ENCODE assay signal across 25 cellular contexts in the genomic region with DNA sequence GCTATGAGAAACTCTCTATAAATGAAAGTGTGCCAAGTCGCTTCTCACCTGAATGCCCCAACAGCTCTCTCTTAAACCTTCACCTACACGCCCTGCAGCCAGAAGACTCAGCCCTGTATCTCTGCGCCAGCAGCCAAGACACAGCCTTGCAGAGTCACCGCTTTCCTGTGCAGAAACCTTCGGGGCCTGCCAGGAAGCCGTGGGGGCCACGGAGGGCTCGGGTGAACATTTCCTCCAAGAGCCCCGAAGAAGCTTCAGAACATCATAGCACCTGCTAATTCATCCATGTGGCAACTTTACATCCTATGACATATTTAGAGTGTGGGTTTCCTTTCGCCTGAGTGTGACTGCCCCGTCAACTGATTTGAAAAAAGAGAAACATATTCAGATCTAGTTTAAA. TPM values are rescaled to one million over a fixed set of nuclear protein-coding genes. Genes with fewer than 3 reads are reported as not detected.
DNase-seq lines count a peak whose midpoint lies in the region; ATAC-seq, FAIRE-seq and TF ChIP-seq lines count a peak whose summit lies in the region.
"Had no signal": no experiment of that assay in that cellular context is flagged by ENCODE, and none has a peak within 500 bp of the region (broad histone marks: within the 10 kb centered on the region; RNA-seq: fewer than 3 reads in every experiment).

No MANE protein-coding gene starts in this region.

- no peak overlapping the region for H3K4me3 ChIP-seq in K562
- H3K4me3 ChIP-seq: hepatocyte, SJCRH30 had no signal

- no peaks in the 10 kb centered on the region for H3K9me1 ChIP-seq in K562 (ENCODE audit: control insufficient read depth, insufficient read depth, low read length)

- no peaks in the 10 kb centered on the region for H3K79me1 ChIP-seq in H9 (ENCODE audit: insufficient read depth, low read depth, low read length, poor library complexity, severe bottlenecking)

- no peak for FAIRE-seq in K562 (lab: Jason Lieb, UNC)
- FAIRE-seq: endometrium, kidney had no signal

- CTCF ChIA-PET in activated naive CD4-positive, alpha-beta T cell treated with anti-CD3 and anti-CD28 coated beads for 36 hours (lab: Charles Lee): interaction anchor here (0.7 to 11.4 kb wide), 7 partner anchors 10 to 718 kb away, joined by 3 to 113 read pairs (median 4); no protein-coding TSS in a partner anchor
- CTCF ChIA-PET in K562 (lab: Yijun Ruan, JAX; ENCODE audit: low intra/inter-chr PET ratio): interaction anchor here (0.5 kb wide), 1 partner anchor 50 kb away, joined by 3 read pairs; no protein-coding TSS in a partner anchor

- no peak overlapping the region for H3K18ac ChIP-seq in H9 (ENCODE audit: insufficient read length, low read depth, low read length)

- H4K5ac ChIP-seq in H9 (ENCODE audit: insufficient read length, low read depth, low read length): no peak overlapping the region

- POLR2A ChIA-PET in K562 (lab: Yijun Ruan, JAX): interaction anchor here (0.6 to 1.1 kb wide), 2 partner anchors 12 to 771 kb away, joined by 3 read pairs; no protein-coding TSS in a partner anchor

- no peak overlapping the region for H2BK12ac ChIP-seq in H9 (ENCODE audit: insufficient read length, low read depth, low read length)

- intact Hi-C loops in activated naive CD4-positive, alpha-beta T cell treated with anti-CD3 and anti-CD28 coated beads for 36 hours (cut with micrococcal nuclease): loop anchor here (1.0 kb wide), 1 partner anchor 10 kb away; no protein-coding TSS in a partner anchor
- intact Hi-C loops in K562 (cut with micrococcal nuclease) (no loop called here), left cardiac atrium (cut with DNase I) (no loop called here)

- H3K9ac ChIP-seq in K562 (ENCODE audit: insufficient read depth in 1 of 2, low read depth in 2 of 2, low read length in 2 of 2) (no peak overlapping the region), H9 (ENCODE audit: extremely low read depth, insufficient read length, low read length) (no peak overlapping the region)

- no peaks in the 10 kb centered on the region for H3K36me3 ChIP-seq in K562 (ENCODE audit: control insufficient read depth, insufficient read depth, low read length)
- H3K36me3 ChIP-seq: SJCRH30 had no signal

- H3K27ac ChIP-seq in K562 (ENCODE audit: extremely low read depth, low read depth, low read length) (no peak overlapping the region), H9 (ENCODE audit: insufficient read length, low read depth, low read length) (no peak overlapping the region)
- H3K27ac ChIP-seq: hepatocyte, HL-60, SJCRH30 had no signal

- H3K14ac ChIP-seq in H9 (ENCODE audit: insufficient read depth, low read length): no peak overlapping the region

- H2BK120ac ChIP-seq in H9 (ENCODE audit: low read depth, low read length, poor library complexity, severe bottlenecking): no peak overlapping the region

- peaks cover 13% of the 10 kb centered on the region for H3K4me1 Mint-ChIP-seq in activated naive CD4-positive, alpha-beta T cell treated with anti-CD3 and anti-CD28 coated beads for 36 hours (ENCODE audit: low read depth)
- H3K4me1 Mint-ChIP-seq in stimulated activated naive CD8-positive, alpha-beta T cell treated with anti-CD3 and anti-CD28 coated beads, Interleukin-15, amount 100 ng/mL, for 72 hours: peaks cover 7% of the 10 kb centered on the region
- peaks cover 1 to 4% of the 10 kb centered on the region in 2 experiments; a peak in 2 of 4 replicates for H3K4me1 Mint-ChIP-seq in H9
- H3K4me1 Mint-ChIP-seq: mesothelial cell of epicardium had no signal

- 0% methylated on average over 11 of the region's 11 CpGs for WGBS in K562 (ENCODE audit: insufficient coverage, low coverage, missing lambda C conversion rate)
- WGBS in H9 (ENCODE audit: extremely low coverage, insufficient read length, low lambda C conversion rate): no CpG with 5 or more reads among the region's 11 CpGs

- ATAC-seq in K562 (peak; percentile 23; the same call in 1 of the 3 replicates), left cardiac atrium (no peak)
- ATAC-seq in stimulated activated naive CD8-positive, alpha-beta T cell treated with anti-CD3 and anti-CD28 coated beads, Interleukin-15, amount 100 ng/mL, for 72 hours: peak; percentile 84
- ATAC-seq: PC-3 had no signal

- H3K56ac ChIP-seq in H9 (ENCODE audit: insufficient read length, low read depth, low read length): no peak overlapping the region

- H3K4me2 ChIP-seq in K562 (ENCODE audit: insufficient read depth, low read length): no peak overlapping the region
- no peak overlapping the region for H3K4me2 ChIP-seq in H9 (ENCODE audit: insufficient read depth, insufficient read length, low read length)
- H3K4me2 ChIP-seq: hepatocyte had no signal

- no peak overlapping the region for H2BK5ac ChIP-seq in H9 (ENCODE audit: insufficient read length, low read length)

- H3K27me3 Mint-ChIP-seq in activated naive CD4-positive, alpha-beta T cell treated with anti-CD3 and anti-CD28 coated beads for 36 hours (ENCODE audit: low read depth): peaks cover 5% of the 10 kb centered on the region
- H3K27me3 Mint-ChIP-seq in stimulated activated naive CD8-positive, alpha-beta T cell treated with anti-CD3 and anti-CD28 coated beads, Interleukin-15, amount 100 ng/mL, for 72 hours: peaks cover 20% of the 10 kb centered on the region
- peaks cover 26% of the 10 kb centered on the region for H3K27me3 Mint-ChIP-seq in H9 (ENCODE audit: low read depth)

- H3K4me3 Mint-ChIP-seq in activated naive CD4-positive, alpha-beta T cell treated with anti-CD3 and anti-CD28 coated beads for 36 hours: peak overlapping the region; percentile 55
- peak overlapping the region; percentile 56 to 68 for H3K4me3 Mint-ChIP-seq in stimulated activated naive CD8-positive, alpha-beta T cell treated with anti-CD3 and anti-CD28 coated beads, Interleukin-15, amount 100 ng/mL, for 72 hours
- H3K4me3 Mint-ChIP-seq in H9: no peak overlapping the region
- H3K4me3 Mint-ChIP-seq: activated B cell treated with CpG ODN at 0.5 μM for 24 hours; mesothelial cell of epicardium; T-helper 2 cell treated with Interferon-gamma antibody and Interleukin-4, amounts not matched to agents 5 μg/mL and 100 μg/mL, for 36 hours had no signal

- no peak overlapping the region for H4K8ac ChIP-seq in H9 (replicated peaks; ENCODE audit: insufficient read length, low read depth, low read length)

- H2BK15ac ChIP-seq in H9 (ENCODE audit: low read depth, low read length): no peak overlapping the region

- peak overlapping the region; percentile 63 for H3K27ac Mint-ChIP-seq in activated naive CD4-positive, alpha-beta T cell treated with anti-CD3 and anti-CD28 coated beads for 36 hours
- peak overlapping the region in 1 of 2 donors; percentile 22 for H3K27ac Mint-ChIP-seq in stimulated activated naive CD8-positive, alpha-beta T cell treated with anti-CD3 and anti-CD28 coated beads, Interleukin-15, amount 100 ng/mL, for 72 hours
- no peak overlapping the region for H3K27ac Mint-ChIP-seq in H9
- H3K27ac Mint-ChIP-seq: activated B cell treated with CpG ODN at 0.5 μM for 24 hours; activated T-helper 2 cell treated with anti-CD3 and anti-CD28 coated beads, Interferon-gamma antibody, Interleukin-2, Interleukin-4, amounts not matched to agents 10 μg/mL and 5 μg/mL and 100 μg/mL, durations not matched to agents 14 hours and 24 hours and 36 hours; mesothelial cell of epicardium; T-helper 2 cell treated with Interferon-gamma antibody and Interleukin-4, amounts not matched to agents 5 μg/mL and 100 μg/mL, for 36 hours had no signal

- no peak for TF ChIP-seq POLR2A in K562 (conservative IDR thresholded peaks at IDR 0.05)

- H3K23me2 ChIP-seq in H9 (ENCODE audit: insufficient read length, low read depth, low read length, poor library complexity, severe bottlenecking): no peaks in the 10 kb centered on the region

- H3K79me2 ChIP-seq in K562 (ENCODE audit: control insufficient read depth, insufficient read depth, low read length): no peaks in the 10 kb centered on the region
- H3K79me2 ChIP-seq in H9 (ENCODE audit: insufficient read depth, low read length): no peaks in the 10 kb centered on the region
- H3K79me2 ChIP-seq: hepatocyte had no signal

- no peak for TF ChIP-seq CTCF in K562 (IDR thresholded peaks at IDR 0.05 in 2 of 3, conservative IDR thresholded peaks at IDR 0.05 in 1 of 3; ENCODE audit: insufficient read depth in 2 of 3, low read depth in 1 of 3, low read length in 3 of 3)
- TF ChIP-seq CTCF in H9 (conservative IDR thresholded peaks at IDR 0.05): no peak

- peak; percentile 72 for DNase-seq in activated naive CD4-positive, alpha-beta T cell treated with anti-CD3 and anti-CD28 coated beads for 36 hours
- no peak for DNase-seq in activated naive CD4-positive, alpha-beta T cell treated with anti-CD3 and anti-CD28 coated beads, Interleukin-2, amount 50 U/mL, for 16 hours
- DNase-seq in Kasumi-1 (lab: John Stamatoyannopoulos, UW): peak; percentile 72 to 83
- DNase-seq in K562 (ENCODE audit: extremely low read depth in 1 of 4, low spot score in 3 of 4): no peak
- peak in 1 of 2 donors; percentile 44 for DNase-seq in stimulated activated naive CD8-positive, alpha-beta T cell treated with anti-CD3 and anti-CD28 coated beads, Interleukin-15, amount 100 ng/mL, for 72 hours
- DNase-seq in NCI-H345 (lab: John Stamatoyannopoulos, UW): no peak
- DNase-seq in H9: no peak
- DNase-seq in left cardiac atrium: no peak
- DNase-seq: activated B cell treated with CpG ODN at 0.5 μM for 24 hours; Calu3; KBM-7; kidney; NCI-H1048; NCI-H526; PC-3; retina; SJCRH30; stimulated activated CD4-positive, alpha-beta T cell treated with anti-CD3 and anti-CD28 coated beads, Interleukin-15, amount 100 ng/mL, for 24 hours; substantia nigra had no signal

- BruUV-seq in K562 (replicated peaks; lab: Mats Ljungman, UMichigan): no TSS peak

- H2AFZ ChIP-seq in K562 (ENCODE audit: low read depth, low read length) (no peak overlapping the region), H9 (ENCODE audit: low read length) (no peak overlapping the region)
- H2AFZ ChIP-seq: hepatocyte had no signal

- TF ChIP-seq RAD21 in K562 (CRISPR knock-in tag; conservative IDR thresholded peaks at IDR 0.05 in 1 of 2, IDR thresholded peaks at IDR 0.05 in 1 of 2): no peak

- H4K20me1 ChIP-seq in K562 (replicated peaks; ENCODE audit: control insufficient read depth, insufficient read depth, low read length) (no peaks in the 10 kb centered on the region), H9 (ENCODE audit: control insufficient read depth, insufficient read depth, insufficient read length) (no peaks in the 10 kb centered on the region)

- H3K36me3 Mint-ChIP-seq in activated naive CD4-positive, alpha-beta T cell treated with anti-CD3 and anti-CD28 coated beads for 36 hours (ENCODE audit: low read depth): no peaks in the 10 kb centered on the region
- no peaks in the 10 kb centered on the region for H3K36me3 Mint-ChIP-seq in H9 (ENCODE audit: insufficient read depth in 1 of 3, low read depth in 3 of 3)
- H3K36me3 Mint-ChIP-seq: mesothelial cell of epicardium had no signal

- H4K91ac ChIP-seq in H9 (ENCODE audit: insufficient read length, low read depth, low read length): no peak overlapping the region

- H2AK5ac ChIP-seq in H9 (ENCODE audit: insufficient read length, low read length): no peak overlapping the region

- H3T11ph ChIP-seq in H9 (ENCODE audit: low read length): no peak overlapping the region

- H3K4me1 ChIP-seq in K562 (replicated peaks in 1 of 2; ENCODE audit: control insufficient read depth in 2 of 2, insufficient read depth in 2 of 2, low read length in 2 of 2) (no peaks in the 10 kb centered on the region), H9 (ENCODE audit: insufficient read depth, low read length) (no peaks in the 10 kb centered on the region)
- H3K4me1 ChIP-seq: SJCRH30 had no signal

- no peak overlapping the region for H2BK20ac ChIP-seq in H9 (ENCODE audit: low read depth, low read length, poor library complexity, severe bottlenecking)

- no peak overlapping the region for H3K4ac ChIP-seq in H9 (ENCODE audit: low read depth, low read length)

- H3K23ac ChIP-seq in H9 (ENCODE audit: insufficient read length, low read depth, low read length): no peak overlapping the region

- in situ Hi-C loops in K562 (cut with MboI): no loop called here

- H3K9me3 ChIP-seq in K562 (replicated peaks; ENCODE audit: control insufficient read depth, insufficient read depth, low read depth, low read length) (no peaks in the 10 kb centered on the region), H9 (ENCODE audit: control insufficient read depth, low read depth, low read length) (no peaks in the 10 kb centered on the region)
- H3K9me3 ChIP-seq: SJCRH30 had no signal

- H3K27me3 ChIP-seq in K562 (ENCODE audit: control insufficient read depth in 2 of 2, insufficient read depth in 2 of 2, low read length in 2 of 2): no peaks in the 10 kb centered on the region; a peak in 1 of 5 replicates
- H3K27me3 ChIP-seq in H9 (ENCODE audit: insufficient read depth, low read length): no peaks in the 10 kb centered on the region

- TF ChIP-seq EP300 in K562 (IDR thresholded peaks at IDR 0.05; ENCODE audit: low read length): no peak

- H3K9me3 Mint-ChIP-seq in activated naive CD4-positive, alpha-beta T cell treated with anti-CD3 and anti-CD28 coated beads for 36 hours: no peaks in the 10 kb centered on the region
- H3K9me3 Mint-ChIP-seq in stimulated activated naive CD8-positive, alpha-beta T cell treated with anti-CD3 and anti-CD28 coated beads, Interleukin-15, amount 100 ng/mL, for 72 hours: no peaks in the 10 kb centered on the region
- H3K9me3 Mint-ChIP-seq in H9: no peaks in the 10 kb centered on the region
- H3K9me3 Mint-ChIP-seq: activated B cell treated with CpG ODN at 0.5 μM for 24 hours; activated T-helper 2 cell treated with anti-CD3 and anti-CD28 coated beads, Interferon-gamma antibody, Interleukin-2, Interleukin-4, amounts not matched to agents 10 μg/mL and 5 μg/mL and 100 μg/mL, durations not matched to agents 14 hours and 24 hours and 36 hours; mesothelial cell of epicardium; T-helper 2 cell treated with Interferon-gamma antibody and Interleukin-4, amounts not matched to agents 5 μg/mL and 100 μg/mL, for 36 hours had no signal

RNA-seq across cellular contexts. Expression of gene PRSS58, which starts 55.7 kb away (rescaled TPM):
- total RNA-seq in activated naive CD4-positive, alpha-beta T cell treated with anti-CD3 and anti-CD28 coated beads for 36 hours: not detected
- not detected in 2 replicates for total RNA-seq in K562 (2011; cell fraction: chromatin; rRNA removed; ENCODE audit: low replicate concordance)
- total RNA-seq in K562 (2011; cell fraction: nucleolus; rRNA removed): not detected in 2 replicates
- total RNA-seq in K562 (2011; cell fraction: nucleoplasm; rRNA removed): not detected in 2 replicates
- total RNA-seq in K562 (2014; rRNA removed) (not detected in 2 replicates), K562 (2014; rRNA removed; fragmentation: Illumina TruSeq; extraction: Trizol) (not detected in 2 replicates), K562 (2015; rRNA removed; fragmentation: Illumina TruSeq; extraction: Trizol) (not detected in 2 replicates), K562 (2021) (not detected in 2 replicates), H9 (2021) (not detected in 2 replicates), left cardiac atrium (not detected)
- polyA plus RNA-seq in K562 (2011; rRNA removed) (not detected in 2 replicates), K562 (2014; fragmentation: Illumina TruSeq; extraction: Trizol) (not detected in 2 replicates), K562 (2014; fragmentation: Nextera tagmentation; extraction: Ambion mirVana) (not detected), K562 (2014; rRNA removed) (not detected in 2 replicates)
- not detected in 2 replicates for polyA plus RNA-seq in K562 (2011; cell fraction: cytosol; rRNA removed)
- polyA plus RNA-seq in K562 (2011; cell fraction: nucleus; rRNA removed): not detected in 2 replicates
- polyA plus RNA-seq in K562 (2012): not detected in 2 replicates
- not detected in 2 replicates for polyA minus RNA-seq in K562 (2011; rRNA and poly(A)+ RNA removed)
- polyA minus RNA-seq in K562 (2011; cell fraction: cytosol; rRNA and poly(A)+ RNA removed): not detected in 2 replicates
- polyA minus RNA-seq in K562 (2011; cell fraction: nucleus; rRNA and poly(A)+ RNA removed): not detected in 2 replicates
- total RNA-seq: activated B cell treated with CpG ODN at 0.5 μM for 24 hours; activated T-helper 2 cell treated with anti-CD3 and anti-CD28 coated beads, Interferon-gamma antibody, Interleukin-2, Interleukin-4, amounts not matched to agents 10 μg/mL and 5 μg/mL and 100 μg/mL, durations not matched to agents 14 hours and 24 hours and 36 hours; Calu3; hepatocyte; kidney; mesothelial cell of epicardium; PC-3; SJCRH30 had no signal
- polyA plus RNA-seq: hepatocyte had no signal

Comparison
In these comparisons a context has a peak if more than half of its experiments do, and no peak if none do; other contexts are left out.
1. DNase-seq: peak in activated naive CD4-positive, alpha-beta T cell treated with anti-CD3 and anti-CD28 coated beads for 36 hours (single experiment) and Kasumi-1 (2 of 2); none in activated naive CD4-positive, alpha-beta T cell treated with anti-CD3 and anti-CD28 coated beads, Interleukin-2, amount 50 U/mL, for 16 hours (single experiment), K562 (0 of 4), NCI-H345 (single experiment), H9 (single experiment) and left cardiac atrium (single experiment).
2. H3K4me3 Mint-ChIP-seq: peak in activated naive CD4-positive, alpha-beta T cell treated with anti-CD3 and anti-CD28 coated beads for 36 hours (single experiment) and stimulated activated naive CD8-positive, alpha-beta T cell treated with anti-CD3 and anti-CD28 coated beads, Interleukin-15, amount 100 ng/mL, for 72 hours (2 of 2); none in H9 (0 of 2).
3. ATAC-seq: peak in K562 (single experiment) and stimulated activated naive CD8-positive, alpha-beta T cell treated with anti-CD3 and anti-CD28 coated beads, Interleukin-15, amount 100 ng/mL, for 72 hours (single experiment); none in left cardiac atrium (0 of 2).